In the genomic region with DNA sequence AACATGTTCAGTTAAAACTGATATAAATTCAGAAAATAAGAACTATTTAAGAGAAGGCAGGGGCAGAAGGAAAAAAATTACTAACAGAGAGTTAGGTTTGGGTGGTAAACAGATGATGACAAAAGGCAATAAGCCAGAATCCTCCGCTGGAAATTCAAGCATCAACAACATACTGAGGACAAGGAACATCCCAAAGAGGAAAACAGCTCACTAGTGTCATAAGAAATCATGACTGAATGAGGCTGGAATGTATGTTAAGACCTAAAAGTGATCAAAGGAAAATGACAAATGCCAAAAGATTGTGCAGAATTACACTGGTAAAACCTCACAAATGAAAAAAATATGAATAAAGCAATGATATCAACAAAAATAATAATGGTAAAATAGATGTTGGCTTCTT, we compare ENCODE assay signal across 15 cellular contexts.
DNase-seq lines count a peak whose midpoint lies in the region; ATAC-seq and TF ChIP-seq lines count a peak whose summit lies in the region.
"Had no signal": no experiment of that assay in that cellular context is flagged by ENCODE, and none has a peak within 500 bp of the region (broad histone marks: within the 10 kb centered on the region; RNA-seq: fewer than 3 reads in every experiment).

No MANE protein-coding gene starts in this region.

- DNase-seq in MCF 10A (ENCODE audit: unreplicated experiment), result peak; percentile 42
- DNase-seq in breast epithelium (ENCODE audit: low spot score in 2 of 2), result no peak
- peak; percentile 74 for DNase-seq in astrocyte of the spinal cord (ENCODE audit: low read depth, low spot score)
- peak; percentile 52 for DNase-seq in hepatic stellate cell (ENCODE audit: low spot score)
- DNase-seq in natural killer cell treated with Interleukin-12 subunit alpha and Interleukin-12 subunit beta and Interleukin-15 and Interleukin-18, amount 100 ng/mL, for 72 hours (ENCODE audit: low spot score), result no peak
- DNase-seq in erythroblast (lab: John Stamatoyannopoulos, UW), result no peak
- no peak for DNase-seq in superior temporal gyrus (ENCODE audit: extremely low spot score)
- DNase-seq: activated CD4-positive, alpha-beta memory T cell treated with anti-CD3 and anti-CD28 coated beads, Interleukin-2, amount 10 ng/mL, durations not matched to agents 7 days and 5 days; activated naive CD4-positive, alpha-beta T cell treated with Interleukin-2 at 50 U/mL for 16 hours; dorsolateral prefrontal cortex; right cardiac atrium; T-helper 2 cell; testis had no signal

- intact Hi-C loops in MCF 10A (cut with micrococcal nuclease) (loop anchor here (5.0 kb wide), 1 partner anchor 89 kb away; a partner anchor contains a TSS), breast epithelium (cut with DNase I; ENCODE audit: low total_unique reads) (no loop called here)

- CTCF ChIA-PET in MCF 10A (lab: Yijun Ruan, JAX), result no interaction called here

- no peaks in the 10 kb centered on the region for H3K9me3 Mint-ChIP-seq in MCF 10A (ENCODE audit: unreplicated experiment)
- peaks cover 11% of the 10 kb centered on the region for H3K9me3 Mint-ChIP-seq in natural killer cell treated with Interleukin-12 subunit alpha and Interleukin-12 subunit beta and Interleukin-15 and Interleukin-18, amount 100 ng/mL, for 72 hours
- H3K9me3 Mint-ChIP-seq: activated CD4-positive, alpha-beta memory T cell treated with anti-CD3 and anti-CD28 coated beads, Interleukin-2, amount 10 ng/mL, durations not matched to agents 7 days and 5 days had no signal

- no peaks in the 10 kb centered on the region for H3K27me3 Mint-ChIP-seq in MCF 10A (ENCODE audit: insufficient read depth, unreplicated experiment)
- no peaks in the 10 kb centered on the region for H3K27me3 Mint-ChIP-seq in natural killer cell treated with Interleukin-12 subunit alpha and Interleukin-12 subunit beta and Interleukin-15 and Interleukin-18, amount 100 ng/mL, for 72 hours
- H3K27me3 Mint-ChIP-seq: activated CD4-positive, alpha-beta memory T cell treated with anti-CD3 and anti-CD28 coated beads, Interleukin-2, amount 10 ng/mL, durations not matched to agents 7 days and 5 days had no signal

- no peak overlapping the region for H3K4me3 Mint-ChIP-seq in MCF 10A (ENCODE audit: unreplicated experiment)
- H3K4me3 Mint-ChIP-seq in natural killer cell treated with Interleukin-12 subunit alpha and Interleukin-12 subunit beta and Interleukin-15 and Interleukin-18, amount 100 ng/mL, for 72 hours, result no peak overlapping the region
- H3K4me3 Mint-ChIP-seq: activated CD4-positive, alpha-beta memory T cell treated with anti-CD3 and anti-CD28 coated beads, Interleukin-2, amount 10 ng/mL, durations not matched to agents 7 days and 5 days had no signal

- TF ChIP-seq POLR2A in breast epithelium (IDR thresholded peaks at IDR 0.05) (no peak), erythroblast (IDR thresholded peaks at IDR 0.05; ENCODE audit: low read length) (no peak)

- POLR2A ChIA-PET in MCF 10A (lab: Yijun Ruan, JAX), result interaction anchor here (0.7 to 1.4 kb wide), 3 partner anchors 9 to 89 kb away, joined by 3 to 6 read pairs (median 4); a partner anchor contains a TSS

- H3K4me1 ChIP-seq in breast epithelium, result no peaks in the 10 kb centered on the region
- H3K4me1 ChIP-seq: testis had no signal

- ATAC-seq in natural killer cell treated with Interleukin-12 subunit alpha and Interleukin-12 subunit beta and Interleukin-15 and Interleukin-18, amount 100 ng/mL, for 72 hours, result no peak
- no peak for ATAC-seq in GM21381 (IDR thresholded peaks at IDR 0.05; ENCODE audit: unreplicated experiment)
- ATAC-seq: right cardiac atrium had no signal

- H3K4me3 ChIP-seq in breast epithelium (no peak overlapping the region), astrocyte of the spinal cord (ENCODE audit: low read depth, low read length) (no peak overlapping the region)
- H3K4me3 ChIP-seq: dorsolateral prefrontal cortex, testis had no signal

- H3K36me3 ChIP-seq in breast epithelium, result no peaks in the 10 kb centered on the region

- H3K27ac ChIP-seq in breast epithelium, result no peak overlapping the region
- H3K27ac ChIP-seq: 22Rv1, testis had no signal

- H3K9me3 ChIP-seq in breast epithelium, result no peaks in the 10 kb centered on the region
- H3K9me3 ChIP-seq: testis had no signal

- peaks cover 32% of the 10 kb centered on the region for H3K4me1 Mint-ChIP-seq in MCF 10A (ENCODE audit: insufficient read depth, unreplicated experiment)
- H3K4me1 Mint-ChIP-seq in natural killer cell treated with Interleukin-12 subunit alpha and Interleukin-12 subunit beta and Interleukin-15 and Interleukin-18, amount 100 ng/mL, for 72 hours (ENCODE audit: low read depth in 2 of 2), result no peaks in the 10 kb centered on the region
- H3K4me1 Mint-ChIP-seq: activated CD4-positive, alpha-beta memory T cell treated with anti-CD3 and anti-CD28 coated beads, Interleukin-2, amount 10 ng/mL, durations not matched to agents 7 days and 5 days had no signal

- no TSS peak for BruUV-seq in MCF 10A (replicated peaks; lab: Mats Ljungman, UMichigan)

- TF ChIP-seq CTCF in MCF 10A (IDR thresholded peaks at IDR 0.05; ENCODE audit: unreplicated experiment), result no peak
- TF ChIP-seq CTCF in breast epithelium (IDR thresholded peaks at IDR 0.05), result no peak
- no peak for TF ChIP-seq CTCF in astrocyte of the spinal cord (IDR thresholded peaks at IDR 0.05; ENCODE audit: low read depth, low read length)

- H3K27ac Mint-ChIP-seq in MCF 10A (ENCODE audit: low read depth, unreplicated experiment), result peak overlapping the region; percentile 75
- no peak overlapping the region for H3K27ac Mint-ChIP-seq in natural killer cell treated with Interleukin-12 subunit alpha and Interleukin-12 subunit beta and Interleukin-15 and Interleukin-18, amount 100 ng/mL, for 72 hours
- H3K27ac Mint-ChIP-seq: activated CD4-positive, alpha-beta memory T cell treated with anti-CD3 and anti-CD28 coated beads, Interleukin-2, amount 10 ng/mL, durations not matched to agents 7 days and 5 days had no signal

- H3K27me3 ChIP-seq in breast epithelium, result no peaks in the 10 kb centered on the region
- H3K27me3 ChIP-seq: dorsolateral prefrontal cortex, testis had no signal

- H3K36me3 Mint-ChIP-seq in MCF 10A (ENCODE audit: insufficient read depth, unreplicated experiment), result peaks cover 27% of the 10 kb centered on the region
- no peaks in the 10 kb centered on the region for H3K36me3 Mint-ChIP-seq in natural killer cell treated with Interleukin-12 subunit alpha and Interleukin-12 subunit beta and Interleukin-15 and Interleukin-18, amount 100 ng/mL, for 72 hours

- in situ Hi-C loops in astrocyte of the spinal cord (cut with HindIII; ENCODE audit: low sequenced_read_pairs), result no loop called here

Comparison
In these comparisons a context has a peak if more than half of its experiments do, and no peak if none do; other contexts are left out.
1. DNase-seq: peak in MCF 10A (single experiment), astrocyte of the spinal cord (single experiment) and hepatic stellate cell (single experiment); none in breast epithelium (0 of 2), natural killer cell treated with Interleukin-12 subunit alpha and Interleukin-12 subunit beta and Interleukin-15 and Interleukin-18, amount 100 ng/mL, for 72 hours (single experiment), erythroblast (0 of 2) and superior temporal gyrus (single experiment).